8 cellular contexts compared by ENCODE assay signal in genomic region chr17:488993-489757, GRCh38. TPM values are rescaled to one million over a fixed set of nuclear protein-coding genes. Genes with fewer than 3 reads are reported as not detected.
DNase-seq lines count a peak whose midpoint lies in the region; ATAC-seq and TF ChIP-seq lines count a peak whose summit lies in the region.

No MANE protein-coding gene starts in this region.

- H3K36me3 Mint-ChIP-seq in CD4-positive, alpha-beta memory T cell = peaks cover 0 to 10% of the 10 kb centered on the region in 2 donors

- H3K27me3 ChIP-seq in CD4-positive, alpha-beta memory T cell (ENCODE audit: insufficient read depth, low read length) = no peaks in the 10 kb centered on the region
- H3K27me3 ChIP-seq in right atrium auricular region (no peaks in the 10 kb centered on the region), skeletal muscle tissue (ENCODE audit: control insufficient read depth in 3 of 3, insufficient read depth in 3 of 3, low read length in 3 of 3) (peaks cover 0 to 4% (median 3%) of the 10 kb centered on the region in 3 donors)

- intact Hi-C loops in CD4-positive, alpha-beta memory T cell (cut with micrococcal nuclease) = no loop called here

- H3K4me3 ChIP-seq in CD4-positive, alpha-beta memory T cell (ENCODE audit: low read length in 2 of 2) = peak overlapping the region; percentile 63 to 81
- H3K4me3 ChIP-seq in right atrium auricular region (peak overlapping the region; percentile 60 to 61), skeletal muscle tissue (ENCODE audit: low read length in 3 of 3) (peak overlapping the region; percentile 56 to 65 (median 60))

- H3K4me1 Mint-ChIP-seq in CD4-positive, alpha-beta memory T cell = peaks cover 5 to 29% (median 7%) of the 10 kb centered on the region in 4 donors

- peak; percentile 32 for ATAC-seq in HG03066 (IDR thresholded peaks at IDR 0.05; ENCODE audit: low read depth, unreplicated experiment)
- ATAC-seq in GM18858 (IDR thresholded peaks at IDR 0.05; ENCODE audit: unreplicated experiment) = no peak

- peak overlapping the region; percentile 65 for H3K27ac ChIP-seq in CD4-positive, alpha-beta memory T cell (ENCODE audit: low read depth, low read length)
- H3K27ac ChIP-seq in right atrium auricular region (peak overlapping the region; percentile 69 to 70), skeletal muscle tissue (ENCODE audit: low read depth, low read length) (peak overlapping the region; percentile 54)

- peaks cover 10% of the 10 kb centered on the region for H3K4me1 ChIP-seq in CD4-positive, alpha-beta memory T cell (ENCODE audit: insufficient read depth, low read length)
- H3K4me1 ChIP-seq in right atrium auricular region (peaks cover 0 to 19% of the 10 kb centered on the region in 2 donors), skeletal muscle tissue (ENCODE audit: control insufficient read depth in 3 of 3, insufficient read depth in 3 of 3, low read length in 3 of 3) (peaks cover 4 to 14% (median 11%) of the 10 kb centered on the region in 3 donors)

- POLR2A ChIA-PET in CD4-positive, alpha-beta memory T cell (lab: Charles Lee; ENCODE audit: partially characterized antibody) = interaction anchor here (0.6 to 3.6 kb wide), 6 partner anchors 13 to 77 kb away, joined by 3 to 31 read pairs (median 4); partner anchors contain the start of gene RFLNB

- H3K9ac ChIP-seq in skeletal muscle tissue (ENCODE audit: low read depth in 1 of 3, low read length in 3 of 3) = peak overlapping the region in 2 of 3 donors; percentile 45 to 68

- peak in 4 of 5 donors; percentile 22 to 48 (median 28) for DNase-seq in CD4-positive, alpha-beta memory T cell
- DNase-seq in activated T-cell treated with anti-CD3 and anti-CD28 coated beads, Interleukin-2, amount 50 U/mL, for 48 hours = peak; percentile 61 to 63
- DNase-seq in right atrium auricular region (ENCODE audit: low spot score) (no peak), NCI-H748 treated with DMSO at 0.1 percent for 48 hours (lab: John Stamatoyannopoulos, UW) (no peak)
- no peak for DNase-seq in activated CD4-positive, CD25-positive, alpha-beta regulatory T cell treated with anti-CD3 and anti-CD28 coated beads, Interleukin-2, amount 50 U/mL, for 72 hours

- H3K9me3 Mint-ChIP-seq in CD4-positive, alpha-beta memory T cell = no peaks in the 10 kb centered on the region

- CTCF ChIA-PET in CD4-positive, alpha-beta memory T cell (lab: Charles Lee; ENCODE audit: partially characterized antibody) = interaction anchor here (0.6 to 2.8 kb wide), 2 partner anchors 73 to 77 kb away, joined by 3 to 15 read pairs; no protein-coding TSS in a partner anchor

- H3K27me3 Mint-ChIP-seq in CD4-positive, alpha-beta memory T cell = peaks cover 0 to 2% of the 10 kb centered on the region in 2 donors

- no peaks in the 10 kb centered on the region for H3K9me3 ChIP-seq in CD4-positive, alpha-beta memory T cell (ENCODE audit: control insufficient read depth in 1 of 2, low read length in 2 of 2)
- no peaks in the 10 kb centered on the region for H3K9me3 ChIP-seq in right atrium auricular region
- no peaks in the 10 kb centered on the region for H3K9me3 ChIP-seq in skeletal muscle tissue (ENCODE audit: control insufficient read depth in 3 of 3, low read length in 3 of 3)

- peak overlapping the region; percentile 89 to 94 (median 92) for H3K4me3 Mint-ChIP-seq in CD4-positive, alpha-beta memory T cell

- peak overlapping the region; percentile 49 to 98 (median 89) for H3K27ac Mint-ChIP-seq in CD4-positive, alpha-beta memory T cell

- no peaks in the 10 kb centered on the region for H3K36me3 ChIP-seq in CD4-positive, alpha-beta memory T cell (ENCODE audit: insufficient read depth, low read length)
- no peaks in the 10 kb centered on the region for H3K36me3 ChIP-seq in right atrium auricular region
- no peaks in the 10 kb centered on the region for H3K36me3 ChIP-seq in skeletal muscle tissue (ENCODE audit: control insufficient read depth in 3 of 3, insufficient read depth in 3 of 3, low read length in 3 of 3)

- TF ChIP-seq CTCF in right atrium auricular region (IDR thresholded peaks at IDR 0.05) = no peak

RNA-seq across cellular contexts. Expression of gene RFLNB, which starts 43.4 kb away (rescaled TPM):
- total RNA-seq in CD4-positive, alpha-beta memory T cell = 10 to 100 TPM; 20.5 to 21.6 TPM
- 10 to 100 TPM; 19.6 to 20.4 TPM for polyA plus RNA-seq in CD4-positive, alpha-beta memory T cell
- 10 to 100 TPM in 1 of 2 donors, 1 to 10 TPM in 1; 9.5 to 16.8 TPM for total RNA-seq in right atrium auricular region
- 25.6 TPM for total RNA-seq in skeletal muscle tissue

Comparison
In these comparisons a context has a peak if more than half of its experiments do, and no peak if none do; other contexts are left out.
1. DNase-seq: peak in CD4-positive, alpha-beta memory T cell (4 of 5) and activated T-cell treated with anti-CD3 and anti-CD28 coated beads, Interleukin-2, amount 50 U/mL, for 48 hours (2 of 2); none in right atrium auricular region (single experiment), NCI-H748 treated with DMSO at 0.1 percent for 48 hours (single experiment) and activated CD4-positive, CD25-positive, alpha-beta regulatory T cell treated with anti-CD3 and anti-CD28 coated beads, Interleukin-2, amount 50 U/mL, for 72 hours (single experiment).
2. Peak in every context shown above with its lines, with median percentiles within 50 percentile points of each other: H3K27ac ChIP-seq and H3K4me3 ChIP-seq.